ENCODE assay signal across 10 cellular contexts in genomic region chr2:227862741-227863588, GRCh38. TPM values are rescaled to one million over a fixed set of nuclear protein-coding genes. Genes with fewer than 3 reads are reported as not detected.
DNase-seq lines count a peak whose midpoint lies in the region; ATAC-seq, FAIRE-seq and TF ChIP-seq lines count a peak whose summit lies in the region.
"Had no signal": no experiment of that assay in that cellular context is flagged by ENCODE, and none has a peak within 500 bp of the region (broad histone marks: within the 10 kb centered on the region; RNA-seq: fewer than 3 reads in every experiment).

No MANE protein-coding gene starts in this region.

- TSS peak; percentile 89 for BruUV-seq in MCF 10A (replicated peaks; lab: Mats Ljungman, UMichigan)

- H2AFZ ChIP-seq in hepatocyte = no peak overlapping the region

- no peak for TF ChIP-seq EP300 in transverse colon (IDR thresholded peaks at IDR 0.05; ENCODE audit: low read depth)

- H3K36me3 Mint-ChIP-seq in MCF 10A (ENCODE audit: insufficient read depth, unreplicated experiment) = no peaks in the 10 kb centered on the region
- H3K36me3 Mint-ChIP-seq in progenitor cell of endocrine pancreas (ENCODE audit: insufficient read depth) = no peaks in the 10 kb centered on the region
- H3K36me3 Mint-ChIP-seq: brain, naive B cell had no signal

- H3K27me3 Mint-ChIP-seq in MCF 10A (ENCODE audit: insufficient read depth, unreplicated experiment) = no peaks in the 10 kb centered on the region
- no peaks in the 10 kb centered on the region for H3K27me3 Mint-ChIP-seq in progenitor cell of endocrine pancreas

- no peaks in the 10 kb centered on the region for H3K4me1 ChIP-seq in breast epithelium
- peaks cover 13% of the 10 kb centered on the region for H3K4me1 ChIP-seq in hepatocyte (ENCODE audit: insufficient read depth)
- no peaks in the 10 kb centered on the region for H3K4me1 ChIP-seq in transverse colon

- FAIRE-seq in urothelium cell line (lab: Jason Lieb, UNC) = peak; percentile 81

- no peaks in the 10 kb centered on the region for H3K79me2 ChIP-seq in hepatocyte

- POLR2A ChIA-PET in MCF 10A (lab: Yijun Ruan, JAX) = interaction anchor here (0.7 to 6.0 kb wide), 20 partner anchors 8 to 795 kb away, joined by 3 to 75 read pairs (median 4); partner anchors contain the start of genes CCL20 and DAW1

- ATAC-seq in GM19397 (IDR thresholded peaks at IDR 0.05; ENCODE audit: unreplicated experiment) = no peak

- intact Hi-C loops in MCF 10A (cut with micrococcal nuclease) (loop anchor here (1.0 kb wide), 5 partner anchors 21 to 457 kb away; no protein-coding TSS in a partner anchor), breast epithelium (cut with DNase I; ENCODE audit: low total_unique reads) (no loop called here), transverse colon (cut with DNase I; ENCODE audit: low total_unique reads) (no loop called here)

- no peaks in the 10 kb centered on the region for H4K20me1 ChIP-seq in hepatocyte (ENCODE audit: insufficient read depth, poor library complexity, severe bottlenecking)

- no peak for TF ChIP-seq POLR2A in breast epithelium (IDR thresholded peaks at IDR 0.05)
- TF ChIP-seq POLR2A in transverse colon (IDR thresholded peaks at IDR 0.05) = no peak

- H3K4me1 Mint-ChIP-seq in MCF 10A (ENCODE audit: insufficient read depth, unreplicated experiment) (peaks cover 42% of the 10 kb centered on the region), progenitor cell of endocrine pancreas (ENCODE audit: low read depth) (no peaks in the 10 kb centered on the region)
- H3K4me1 Mint-ChIP-seq: naive B cell had no signal

- WGBS in hepatocyte (ENCODE audit: low lambda C conversion rate, missing lambda C conversion rate) = 70% methylated on average over 7 of the region's 7 CpGs
- 75 to 95% methylated on average over 3 to 7 of the region's 7 CpGs for whole genome bisulfite sequencing in transverse colon (ENCODE audit: low coverage in 1 of 2), 2 donors

- CTCF ChIA-PET in MCF 10A (lab: Yijun Ruan, JAX) = interaction anchor here (0.6 to 4.0 kb wide), 29 partner anchors 9 to 860 kb away, joined by 3 to 36 read pairs (median 4); partner anchors contain the start of genes CCL20 and DAW1

- H3K9me3 ChIP-seq in breast epithelium = no peaks in the 10 kb centered on the region
- H3K9me3 ChIP-seq in hepatocyte (ENCODE audit: low read depth) = no peaks in the 10 kb centered on the region
- H3K9me3 ChIP-seq in transverse colon = no peaks in the 10 kb centered on the region

- H3K9me3 Mint-ChIP-seq in MCF 10A (ENCODE audit: unreplicated experiment) = no peaks in the 10 kb centered on the region
- no peaks in the 10 kb centered on the region for H3K9me3 Mint-ChIP-seq in progenitor cell of endocrine pancreas (ENCODE audit: low read depth)
- H3K9me3 Mint-ChIP-seq: brain, naive B cell had no signal

- H3K36me3 ChIP-seq in breast epithelium (no peaks in the 10 kb centered on the region), hepatocyte (replicated peaks; ENCODE audit: insufficient read depth, low read depth) (no peaks in the 10 kb centered on the region), transverse colon (no peaks in the 10 kb centered on the region)

- peak overlapping the region; percentile 24 for H3K27ac Mint-ChIP-seq in MCF 10A (ENCODE audit: low read depth, unreplicated experiment)
- no peak overlapping the region for H3K27ac Mint-ChIP-seq in progenitor cell of endocrine pancreas
- H3K27ac Mint-ChIP-seq: naive B cell had no signal

- H3K27ac ChIP-seq in breast epithelium (no peak overlapping the region), hepatocyte (peak overlapping the region; percentile 80), transverse colon (no peak overlapping the region)

- H3K27me3 ChIP-seq in breast epithelium (no peaks in the 10 kb centered on the region), hepatocyte (no peaks in the 10 kb centered on the region), transverse colon (no peaks in the 10 kb centered on the region)

- TF ChIP-seq CTCF in MCF 10A (IDR thresholded peaks at IDR 0.05; ENCODE audit: unreplicated experiment) (no peak), breast epithelium (IDR thresholded peaks at IDR 0.05) (no peak), hepatocyte (IDR thresholded peaks at IDR 0.05; ENCODE audit: poor library complexity) (no peak), transverse colon (IDR thresholded peaks at IDR 0.05) (no peak), progenitor cell of endocrine pancreas (IDR thresholded peaks at IDR 0.05; ENCODE audit: unreplicated experiment) (no peak)

- in situ Hi-C loops in transverse colon (cut with MboI; ENCODE audit: low pct_ligation_motif_present in 1 of 4, low pct_unique_long_range_greater_than_20kb in 1 of 4, low sequenced_read_pairs in 3 of 4) = loop anchor here in 3 of 4 donors (10.0 to 25.0 kb wide), 3 partner anchors 98 to 201 kb away; partner anchors contain the start of gene SCYGR5 (in 3 of the 3)

- peak overlapping the region; percentile 13 for H3K4me2 ChIP-seq in hepatocyte

- H3K4me3 Mint-ChIP-seq in MCF 10A (ENCODE audit: unreplicated experiment) = peak overlapping the region; percentile 43
- H3K4me3 Mint-ChIP-seq in progenitor cell of endocrine pancreas (ENCODE audit: low read depth) = no peak overlapping the region
- H3K4me3 Mint-ChIP-seq: brain, naive B cell had no signal

- no peaks in the 10 kb centered on the region for H3K9me2 ChIP-seq in hepatocyte (replicated peaks; ENCODE audit: insufficient read depth)

- H3K4me3 ChIP-seq in breast epithelium = no peak overlapping the region
- no peak overlapping the region for H3K4me3 ChIP-seq in hepatocyte
- no peak overlapping the region for H3K4me3 ChIP-seq in transverse colon

- DNase-seq in MCF 10A (ENCODE audit: unreplicated experiment) (peak; percentile 96), breast epithelium (ENCODE audit: low spot score in 2 of 2) (no peak), amniotic epithelial cell (ENCODE audit: low read depth) (peak; percentile 95), hepatocyte (ENCODE audit: low spot score) (peak; percentile 55), urothelium cell line (ENCODE audit: low spot score) (peak; percentile 89), transverse colon (no peak), progenitor cell of endocrine pancreas (ENCODE audit: low spot score, unreplicated experiment) (no peak)
- DNase-seq: naive B cell had no signal

RNA-seq across cellular contexts. Expression of gene DAW1, which starts 8.5 kb away (rescaled TPM):
- total RNA-seq in MCF 10A (2022) (0.64 and 1.1 TPM in 2 replicates), breast epithelium (not detected), hepatocyte (0.23 and 0.68 TPM in 2 replicates), transverse colon (not detected), progenitor cell of endocrine pancreas (0.42 TPM in 1 of 2 replicates, not detected in the other)
- 0.63 and 0.88 TPM in 2 replicates for polyA plus RNA-seq in hepatocyte

RNA-seq across cellular contexts. Expression of gene CCL20, which starts 49.3 kb away (rescaled TPM):
- 18.0 and 34.4 TPM in 2 replicates for total RNA-seq in MCF 10A (2022)
- 1 to 10 TPM in 2 of 3 donors, not detected in 1; 1.3 to 6.7 TPM for total RNA-seq in breast epithelium
- total RNA-seq in hepatocyte = 70.2 and 112 TPM in 2 replicates
- 80.0 and 112 TPM in 2 replicates for polyA plus RNA-seq in hepatocyte
- total RNA-seq in transverse colon = 10 to 100 TPM in 1 of 4 donors, 1 to 10 TPM in 2, not detected in 1; 4.5 to 70.7 (median 9.3) TPM
- not detected in 2 replicates for total RNA-seq in progenitor cell of endocrine pancreas

Comparison
In these comparisons a context has a peak if more than half of its experiments do, and no peak if none do; other contexts are left out.
1. DNase-seq: peak in MCF 10A (single experiment), amniotic epithelial cell (single experiment), hepatocyte (single experiment) and urothelium cell line (single experiment); none in breast epithelium (0 of 2), transverse colon (single experiment) and progenitor cell of endocrine pancreas (single experiment).